Comparison of ENCODE assay signal across 1 cellular context in genomic region chr11:35792148-35792845, GRCh38.
TF ChIP-seq lines count a peak whose summit lies in the region.

No MANE protein-coding gene starts in this region.

TF ChIP-seq in H1, 55 proteins besides CTCF, POLR2A, EP300 and RAD21 (continued from another document):
- TF ChIP-seq CHD7 (IDR thresholded peaks at IDR 0.05; ENCODE audit: insufficient replicate concordance, low read length) (no peak), BCL11A (IDR thresholded peaks at IDR 0.05; ENCODE audit: low read depth in 2 of 2, low read length in 2 of 2) (no peak), TBP (IDR thresholded peaks at IDR 0.05; ENCODE audit: low read depth, low read length) (no peak)
